Comparison of ENCODE assay signal across 1 cellular context in the genomic region with DNA sequence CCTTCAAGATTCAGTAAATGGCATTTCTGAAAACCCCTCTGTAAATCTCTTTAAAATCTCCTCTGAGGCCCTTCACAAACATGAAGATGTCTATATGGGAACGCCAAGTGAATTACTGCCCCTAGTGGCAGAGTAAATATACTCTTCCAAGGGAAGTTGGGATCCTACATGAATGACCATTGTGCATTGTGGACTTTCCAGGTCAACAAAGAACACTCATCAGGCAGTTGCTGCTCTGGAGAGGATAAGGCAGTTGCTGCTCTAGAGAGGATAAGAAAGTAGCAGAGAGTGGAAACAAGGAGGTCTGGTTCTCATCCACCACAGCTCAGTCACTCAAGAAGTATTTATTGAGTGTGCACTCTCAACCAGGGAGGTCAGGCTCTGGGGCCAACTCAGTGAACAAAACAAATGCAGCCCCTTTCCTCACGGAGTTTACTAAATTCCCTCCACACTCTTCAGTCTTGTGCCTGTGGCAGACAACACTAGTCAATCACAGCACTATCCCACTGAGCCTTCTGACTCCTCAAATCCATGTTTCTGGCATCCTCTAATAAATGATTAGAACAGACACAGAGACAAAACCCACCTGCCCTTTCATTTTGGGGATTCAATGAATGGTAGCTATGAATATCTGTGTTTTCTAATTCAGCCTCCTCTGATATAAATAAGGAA.
TF ChIP-seq lines count a peak whose summit lies in the region.

No MANE protein-coding gene starts in this region.

TF ChIP-seq in K562, 482 proteins besides CTCF, POLR2A, EP300 and RAD21 (continued from another document):
- TF ChIP-seq, protein P1, sequence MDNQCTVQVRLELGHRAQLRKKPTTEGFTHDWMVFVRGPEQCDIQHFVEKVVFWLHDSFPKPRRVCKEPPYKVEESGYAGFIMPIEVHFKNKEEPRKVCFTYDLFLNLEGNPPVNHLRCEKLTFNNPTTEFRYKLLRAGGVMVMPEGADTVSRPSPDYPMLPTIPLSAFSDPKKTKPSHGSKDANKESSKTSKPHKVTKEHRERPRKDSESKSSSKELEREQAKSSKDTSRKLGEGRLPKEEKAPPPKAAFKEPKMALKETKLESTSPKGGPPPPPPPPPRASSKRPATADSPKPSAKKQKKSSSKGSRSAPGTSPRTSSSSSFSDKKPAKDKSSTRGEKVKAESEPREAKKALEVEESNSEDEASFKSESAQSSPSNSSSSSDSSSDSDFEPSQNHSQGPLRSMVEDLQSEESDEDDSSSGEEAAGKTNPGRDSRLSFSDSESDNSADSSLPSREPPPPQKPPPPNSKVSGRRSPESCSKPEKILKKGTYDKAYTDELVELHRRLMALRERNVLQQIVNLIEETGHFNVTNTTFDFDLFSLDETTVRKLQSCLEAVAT (IDR thresholded peaks at IDR 0.05): peak in 1 of 2 experiments; percentile 98; a peak in 2 of 4 replicates
- TF ChIP-seq ZNF740 (CRISPR knock-in tag; IDR thresholded peaks at IDR 0.05) (no peak), ZNF740 (tag; IDR thresholded peaks at IDR 0.05) (no peak), ZMIZ1 (IDR thresholded peaks at IDR 0.05; ENCODE audit: low read depth in 2 of 2, low read length in 2 of 2) (peak in 1 of 2 experiments; percentile 70; a peak in 1 of 4 replicates), ZBTB17 (CRISPR knock-in tag; IDR thresholded peaks at IDR 0.05) (peak; percentile 94)
TF ChIP-seq in K562: peak in this region for 4.
